In the genomic region with DNA sequence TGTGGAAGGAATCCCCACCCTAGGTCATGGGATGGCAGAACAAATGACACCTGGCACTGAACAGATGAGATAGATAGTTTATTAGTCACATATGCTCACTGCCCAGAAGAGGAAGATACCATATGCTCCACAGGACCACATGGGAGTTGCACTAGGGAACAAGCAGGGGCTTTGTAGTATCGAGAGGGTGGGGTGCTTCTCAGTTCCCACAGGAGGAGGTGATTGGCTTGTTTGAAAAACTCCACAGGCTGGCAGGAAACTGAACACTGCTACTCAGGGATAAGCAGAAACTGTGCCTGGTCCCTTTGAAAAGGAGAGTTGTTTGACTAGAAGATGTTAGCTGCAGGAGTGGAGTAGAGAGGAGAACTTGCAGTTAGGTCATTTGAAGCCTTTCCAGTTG, we compare ENCODE assay signal across 30 cellular contexts. TPM values are rescaled to one million over a fixed set of nuclear protein-coding genes. Genes with fewer than 3 reads are reported as not detected.
"Had no signal": no experiment of that assay in that cellular context is flagged by ENCODE, and none has a peak within 500 bp of the region (broad histone marks: within the 10 kb centered on the region; RNA-seq: fewer than 3 reads in every experiment).

No MANE protein-coding gene starts in this region.

- H3K4me1 ChIP-seq: breast epithelium, left lung, lower lobe of right lung, neural progenitor cell, parathyroid adenoma, psoas muscle, sigmoid colon, uterus had no signal

- H3K4me2 ChIP-seq: neural progenitor cell had no signal

- H3K9ac ChIP-seq: neural progenitor cell, parathyroid adenoma had no signal

- ATAC-seq: activated CD4-positive, CD25-positive, alpha-beta regulatory T cell treated with anti-CD3 and anti-CD28 coated beads, Interleukin-2, amount 50 U/mL, for 24 hours; heart left ventricle; left lung; lower lobe of right lung; naive thymus-derived CD8-positive, alpha-beta T cell; stimulated activated memory B cell treated with anti-CD40 and anti-IgM and Interleukin-4, amounts not matched to agents 10 μg/mL and 1 μg/mL and 100 μg/mL, for 72 hours; stimulated activated naive CD8-positive, alpha-beta T cell treated with anti-CD3 and anti-CD28 coated beads, Interleukin-15, amount 100 ng/mL, for 72 hours had no signal

- H3K79me2 ChIP-seq: parathyroid adenoma had no signal

- H2AFZ ChIP-seq: neural progenitor cell, parathyroid adenoma had no signal

- H3K9me3 Mint-ChIP-seq: activated naive CD4-positive, alpha-beta T cell treated with anti-CD3 and anti-CD28 coated beads, Interleukin-2, amount 50 U/mL, for 24 hours; activated T-helper 1 cell treated with anti-CD3 and anti-CD28 coated beads, Interleukin-12 subunit alpha, Interleukin-12 subunit beta, Interleukin-2, Interleukin-4 antibody, amounts not matched to agents 30 ng/mL and 10 ng/mL and 1 ng/mL, durations not matched to agents 14 hours and 24 hours and 36 hours; naive thymus-derived CD8-positive, alpha-beta T cell; stimulated activated memory B cell treated with anti-CD40 and anti-IgM and Interleukin-4, amounts not matched to agents 10 μg/mL and 1 μg/mL and 100 μg/mL, for 72 hours; stimulated activated naive CD8-positive, alpha-beta T cell treated with anti-CD3 and anti-CD28 coated beads, Interleukin-15, amount 100 ng/mL, for 72 hours; type B pancreatic cell had no signal

- H3K27ac Mint-ChIP-seq: activated naive CD4-positive, alpha-beta T cell treated with anti-CD3 and anti-CD28 coated beads, Interleukin-2, amount 50 U/mL, for 24 hours; activated T-helper 1 cell treated with anti-CD3 and anti-CD28 coated beads, Interleukin-12 subunit alpha, Interleukin-12 subunit beta, Interleukin-2, Interleukin-4 antibody, amounts not matched to agents 30 ng/mL and 10 ng/mL and 1 ng/mL, durations not matched to agents 14 hours and 24 hours and 36 hours; naive thymus-derived CD8-positive, alpha-beta T cell; neural progenitor cell; stimulated activated memory B cell treated with anti-CD40 and anti-IgM and Interleukin-4, amounts not matched to agents 10 μg/mL and 1 μg/mL and 100 μg/mL, for 72 hours; stimulated activated naive CD8-positive, alpha-beta T cell treated with anti-CD3 and anti-CD28 coated beads, Interleukin-15, amount 100 ng/mL, for 72 hours; type B pancreatic cell had no signal

- H3K9me3 ChIP-seq: breast epithelium, heart left ventricle, left lung, lower lobe of right lung, psoas muscle, sigmoid colon, uterus had no signal

- DNase-seq: activated CD4-positive, alpha-beta T cell treated with anti-CD3 and anti-CD28 coated beads for 48 hours; activated CD4-positive, alpha-beta T cell treated with anti-CD3 and anti-CD28 coated beads, Interleukin-2, amount 50 U/mL, for 48 hours; activated CD8-positive, alpha-beta memory T cell treated with anti-CD3 and anti-CD28 coated beads for 24 hours; activated gamma-delta T cell treated with Interleukin-2 at 50 U/mL for 16 hours; central memory CD4-positive, alpha-beta T cell; heart left ventricle; left lung; lower lobe of right lung; mesenchymal stem cell; naive thymus-derived CD8-positive, alpha-beta T cell; occipital lobe; psoas muscle; sigmoid colon; small intestine; stimulated activated CD4-positive, alpha-beta T cell treated with anti-CD3 and anti-CD28 coated beads, Interleukin-4, amount 100 ng/mL, for 24 hours; stimulated activated naive CD8-positive, alpha-beta T cell treated with anti-CD3 and anti-CD28 coated beads, Interleukin-15, amount 100 ng/mL, for 72 hours; substantia nigra; T1000; uterus; WERI-Rb-1 had no signal

- H3K36me3 Mint-ChIP-seq: activated naive CD4-positive, alpha-beta T cell treated with anti-CD3 and anti-CD28 coated beads, Interleukin-2, amount 50 U/mL, for 24 hours; naive thymus-derived CD8-positive, alpha-beta T cell; neural progenitor cell; stimulated activated memory B cell treated with anti-CD40 and anti-IgM and Interleukin-4, amounts not matched to agents 10 μg/mL and 1 μg/mL and 100 μg/mL, for 72 hours; type B pancreatic cell had no signal

- H3K4me1 Mint-ChIP-seq: neural progenitor cell; stimulated activated memory B cell treated with anti-CD40 and anti-IgM and Interleukin-4, amounts not matched to agents 10 μg/mL and 1 μg/mL and 100 μg/mL, for 72 hours had no signal

- H3K27ac ChIP-seq: breast epithelium, heart left ventricle, left lung, lower lobe of right lung, neural progenitor cell, parathyroid adenoma, psoas muscle, sigmoid colon, uterus, WERI-Rb-1 had no signal

- H3K4me3 Mint-ChIP-seq: activated naive CD4-positive, alpha-beta T cell treated with anti-CD3 and anti-CD28 coated beads, Interleukin-2, amount 50 U/mL, for 24 hours; activated T-helper 1 cell treated with anti-CD3 and anti-CD28 coated beads, Interleukin-12 subunit alpha, Interleukin-12 subunit beta, Interleukin-2, Interleukin-4 antibody, amounts not matched to agents 30 ng/mL and 10 ng/mL and 1 ng/mL, durations not matched to agents 14 hours and 24 hours and 36 hours; naive thymus-derived CD8-positive, alpha-beta T cell; neural progenitor cell; stimulated activated memory B cell treated with anti-CD40 and anti-IgM and Interleukin-4, amounts not matched to agents 10 μg/mL and 1 μg/mL and 100 μg/mL, for 72 hours; stimulated activated naive CD8-positive, alpha-beta T cell treated with anti-CD3 and anti-CD28 coated beads, Interleukin-15, amount 100 ng/mL, for 72 hours; type B pancreatic cell had no signal

- H3K27me3 ChIP-seq: breast epithelium, heart left ventricle, left lung, neural progenitor cell, uterus had no signal

RNA-seq across cellular contexts. Expression of gene RXRG, which starts 31.9 kb away (rescaled TPM):
- total RNA-seq: activated T-helper 1 cell treated with anti-CD3 and anti-CD28 coated beads, Interleukin-12 subunit alpha, Interleukin-12 subunit beta, Interleukin-2, Interleukin-4 antibody, amounts not matched to agents 30 ng/mL and 10 ng/mL and 1 ng/mL, durations not matched to agents 14 hours and 24 hours and 36 hours; endothelial cell of umbilical vein; fibroblast of villous mesenchyme; naive thymus-derived CD8-positive, alpha-beta T cell had no signal
- polyA plus RNA-seq: endothelial cell of umbilical vein; naive thymus-derived CD8-positive, alpha-beta T cell had no signal
